Comparison of ENCODE assay signal across 16 cellular contexts in the genomic region with DNA sequence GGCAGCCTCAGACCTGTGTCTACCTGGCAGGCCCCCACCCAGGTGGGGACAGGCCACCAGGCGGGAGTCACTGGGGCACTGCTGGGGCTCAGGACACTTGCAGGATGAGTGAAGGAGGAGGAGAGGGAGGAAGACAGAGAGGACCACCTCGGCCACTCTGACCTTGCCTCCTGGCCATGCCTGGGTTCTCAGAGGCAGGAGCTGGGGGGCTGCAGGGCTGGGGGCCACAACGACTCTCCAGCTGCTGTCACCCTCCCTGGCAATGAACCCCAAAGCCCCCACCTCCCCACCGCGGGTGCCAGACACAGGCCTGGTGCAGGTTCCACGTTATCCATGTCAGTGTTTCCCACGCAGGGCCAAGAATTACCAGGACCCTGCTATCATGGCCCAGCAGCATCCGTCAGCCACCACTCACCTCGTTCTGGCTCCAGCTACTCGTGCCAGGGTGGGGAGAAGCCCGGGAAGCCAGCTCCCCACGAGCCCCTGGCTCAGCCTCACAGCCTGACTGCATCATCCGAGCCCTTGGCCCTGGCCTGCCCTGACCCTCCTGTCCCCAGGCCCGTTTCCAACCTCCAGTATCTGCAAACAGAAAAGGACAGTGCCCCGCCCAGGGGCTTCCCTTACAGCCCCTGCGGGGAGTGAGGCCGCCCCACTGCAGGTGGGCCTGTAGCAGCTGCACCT.
DNase-seq lines count a peak whose midpoint lies in the region; ATAC-seq and TF ChIP-seq lines count a peak whose summit lies in the region.
"Had no signal": no experiment of that assay in that cellular context is flagged by ENCODE, and none has a peak within 500 bp of the region (broad histone marks: within the 10 kb centered on the region; RNA-seq: fewer than 3 reads in every experiment).

No MANE protein-coding gene starts in this region.

- POLR2A ChIA-PET in activated CD4-positive, alpha-beta memory T cell treated with anti-CD3 and anti-CD28 coated beads, Interleukin-2, amount 10 ng/mL, durations not matched to agents 7 days and 5 days (lab: Charles Lee), result interaction anchor here (0.6 kb wide), 1 partner anchor 61 kb away, joined by 3 read pairs; no protein-coding TSS in a partner anchor

- no peak overlapping the region for H3K27ac Mint-ChIP-seq in activated CD4-positive, alpha-beta memory T cell treated with anti-CD3 and anti-CD28 coated beads, Interleukin-2, amount 10 ng/mL, durations not matched to agents 7 days and 5 days
- H3K27ac Mint-ChIP-seq: activated T-helper 1 cell treated with anti-CD3 and anti-CD28 coated beads, Interleukin-12 subunit alpha, Interleukin-12 subunit beta, Interleukin-2, Interleukin-4 antibody, amounts not matched to agents 30 ng/mL and 10 ng/mL and 1 ng/mL, durations not matched to agents 14 hours and 24 hours and 36 hours had no signal

- intact Hi-C loops in left ventricle myocardium inferior (cut with micrococcal nuclease), result no loop called here

- peaks cover 18% of the 10 kb centered on the region for H3K4me1 Mint-ChIP-seq in activated CD4-positive, alpha-beta memory T cell treated with anti-CD3 and anti-CD28 coated beads, Interleukin-2, amount 10 ng/mL, durations not matched to agents 7 days and 5 days

- H3K9me3 ChIP-seq in left ventricle myocardium inferior (replicated peaks), result peaks cover 30% of the 10 kb centered on the region
- peaks cover 8 to 17% of the 10 kb centered on the region in 2 donors for H3K9me3 ChIP-seq in right atrium auricular region
- peaks cover 0 to 28% (median 0%) of the 10 kb centered on the region in 3 donors for H3K9me3 ChIP-seq in gastroesophageal sphincter

- 83% methylated on average over 1 of the region's 17 CpGs; no CpG with 5 or more reads in 1 of the 2 donors for WGBS in gastroesophageal sphincter (ENCODE audit: low coverage in 1 of 2), 2 donors

- H3K27me3 ChIP-seq in left ventricle myocardium inferior (ENCODE audit: low read depth) (peaks cover 6% of the 10 kb centered on the region), right atrium auricular region (no peaks in the 10 kb centered on the region), gastroesophageal sphincter (no peaks in the 10 kb centered on the region)

- ATAC-seq in gastroesophageal sphincter, result no peak
- ATAC-seq: activated CD4-positive, CD25-positive, alpha-beta regulatory T cell treated with anti-CD3 and anti-CD28 coated beads, Interleukin-2, amount 50 U/mL, for 24 hours; HCT116; stimulated activated naive CD8-positive, alpha-beta T cell treated with anti-CD3 and anti-CD28 coated beads, Interleukin-15, Interleukin-2, amounts not matched to agents 100 U/mL and 50 U/mL, for 24 hours had no signal

- H3K36me3 Mint-ChIP-seq in activated CD4-positive, alpha-beta memory T cell treated with anti-CD3 and anti-CD28 coated beads, Interleukin-2, amount 10 ng/mL, durations not matched to agents 7 days and 5 days (ENCODE audit: low read depth), result no peaks in the 10 kb centered on the region

- H3K36me3 ChIP-seq in left ventricle myocardium inferior (no peaks in the 10 kb centered on the region), right atrium auricular region (no peaks in the 10 kb centered on the region), gastroesophageal sphincter (no peaks in the 10 kb centered on the region)

- CTCF ChIA-PET in activated CD4-positive, alpha-beta memory T cell treated with anti-CD3 and anti-CD28 coated beads, Interleukin-2, amount 10 ng/mL, durations not matched to agents 7 days and 5 days (lab: Charles Lee), result interaction anchor here (3.6 kb wide), 1 partner anchor 265 kb away, joined by 39 read pairs; no protein-coding TSS in a partner anchor

- no peak for TF ChIP-seq EP300 in gastroesophageal sphincter (IDR thresholded peaks at IDR 0.05)

- no peaks in the 10 kb centered on the region for H3K27me3 Mint-ChIP-seq in activated CD4-positive, alpha-beta memory T cell treated with anti-CD3 and anti-CD28 coated beads, Interleukin-2, amount 10 ng/mL, durations not matched to agents 7 days and 5 days

- TF ChIP-seq POLR2A in gastroesophageal sphincter (IDR thresholded peaks at IDR 0.05), result no peak

- peaks cover 4% of the 10 kb centered on the region for H3K9me3 Mint-ChIP-seq in activated CD4-positive, alpha-beta memory T cell treated with anti-CD3 and anti-CD28 coated beads, Interleukin-2, amount 10 ng/mL, durations not matched to agents 7 days and 5 days

- no peak overlapping the region for H3K4me3 ChIP-seq in left ventricle myocardium inferior
- no peak overlapping the region for H3K4me3 ChIP-seq in right atrium auricular region
- no peak overlapping the region for H3K4me3 ChIP-seq in gastroesophageal sphincter

- TF ChIP-seq CTCF in left ventricle myocardium inferior (IDR thresholded peaks at IDR 0.05; ENCODE audit: borderline replicate concordance) (no peak), right atrium auricular region (IDR thresholded peaks at IDR 0.05) (no peak), gastroesophageal sphincter (IDR thresholded peaks at IDR 0.05) (no peak)

- DNase-seq in left ventricle myocardium inferior, result peak; percentile 11
- DNase-seq in right atrium auricular region (ENCODE audit: low spot score), result no peak
- DNase-seq in activated CD4-positive, alpha-beta memory T cell treated with anti-CD3 and anti-CD28 coated beads, Interleukin-2, amount 10 ng/mL, durations not matched to agents 7 days and 5 days, result peak; percentile 14
- DNase-seq in mesenteric fat pad (ENCODE audit: low spot score), result peak; percentile 81
- peak; percentile 43 for DNase-seq in ureter (ENCODE audit: low spot score)
- DNase-seq in germinal center (ENCODE audit: low spot score), result no peak
- DNase-seq: amygdala; foreskin fibroblast; GF-D8; IMR-90; mesendoderm; stimulated activated naive CD8-positive, alpha-beta T cell treated with anti-CD3 and anti-CD28 coated beads, Interleukin-15, Interleukin-2, amounts not matched to agents 100 U/mL and 50 U/mL, for 24 hours had no signal

- H3K27ac ChIP-seq in left ventricle myocardium inferior (replicated peaks) (no peak overlapping the region), right atrium auricular region (no peak overlapping the region), gastroesophageal sphincter (no peak overlapping the region)

- peaks cover 9% of the 10 kb centered on the region for H3K4me1 ChIP-seq in left ventricle myocardium inferior
- H3K4me1 ChIP-seq in right atrium auricular region, result no peaks in the 10 kb centered on the region
- H3K4me1 ChIP-seq in gastroesophageal sphincter, result peaks cover 0 to 12% (median 0%) of the 10 kb centered on the region in 3 donors

- H3K4me3 Mint-ChIP-seq in activated CD4-positive, alpha-beta memory T cell treated with anti-CD3 and anti-CD28 coated beads, Interleukin-2, amount 10 ng/mL, durations not matched to agents 7 days and 5 days, result no peak overlapping the region
- H3K4me3 Mint-ChIP-seq: activated T-helper 1 cell treated with anti-CD3 and anti-CD28 coated beads, Interleukin-12 subunit alpha, Interleukin-12 subunit beta, Interleukin-2, Interleukin-4 antibody, amounts not matched to agents 30 ng/mL and 10 ng/mL and 1 ng/mL, durations not matched to agents 14 hours and 24 hours and 36 hours had no signal

Comparison
In these comparisons a context has a peak if more than half of its experiments do, and no peak if none do; other contexts are left out.
1. DNase-seq: peak in left ventricle myocardium inferior (single experiment), activated CD4-positive, alpha-beta memory T cell treated with anti-CD3 and anti-CD28 coated beads, Interleukin-2, amount 10 ng/mL, durations not matched to agents 7 days and 5 days (single experiment), mesenteric fat pad (single experiment) and ureter (single experiment); none in right atrium auricular region (single experiment) and germinal center (single experiment).